ENCODE assay signal across 21 cellular contexts in the genomic region with DNA sequence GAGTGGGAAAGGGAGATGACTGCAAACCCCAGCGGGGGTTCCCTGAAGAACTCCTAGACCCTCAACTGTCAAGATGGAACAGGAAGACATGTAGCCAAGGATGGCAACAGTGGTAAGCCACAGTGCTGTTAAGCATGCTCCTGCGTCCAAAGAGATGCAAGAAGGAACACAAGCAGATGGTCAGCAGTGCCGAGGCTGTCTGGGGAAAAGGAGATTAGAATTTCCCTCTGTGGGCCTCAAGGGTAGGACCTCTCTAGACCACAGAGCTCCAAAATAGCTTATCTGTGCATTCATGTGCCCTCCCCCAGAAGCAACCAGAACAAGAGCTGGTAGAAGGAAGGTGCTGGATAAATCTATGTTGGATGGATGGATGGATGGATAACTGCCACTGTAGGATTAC.
DNase-seq lines count a peak whose midpoint lies in the region; ATAC-seq and TF ChIP-seq lines count a peak whose summit lies in the region.
"Had no signal": no experiment of that assay in that cellular context is flagged by ENCODE, and none has a peak within 500 bp of the region (broad histone marks: within the 10 kb centered on the region; RNA-seq: fewer than 3 reads in every experiment).

No MANE protein-coding gene starts in this region.

- no peak for DNase-seq in activated T-cell treated with anti-CD3 and anti-CD28 coated beads, Interleukin-2, amount 50 U/mL, for 72 hours
- DNase-seq in activated T-cell treated with anti-CD3 and anti-CD28 coated beads, Interleukin-2, amount 50 U/mL, for 1 hour = no peak
- peak; percentile 86 for DNase-seq in MV-4-11 (lab: John Stamatoyannopoulos, UW)
- DNase-seq in WERI-Rb-1 = peak; percentile 40
- no peak for DNase-seq in sciatic nerve (ENCODE audit: low spot score)
- DNase-seq in body of pancreas = no peak
- no peak for DNase-seq in ovary
- DNase-seq in GF-D8 (lab: John Stamatoyannopoulos, UW) = no peak
- DNase-seq: C1 segment of cervical spinal cord; CD8-positive, alpha-beta T cell; DMS 273 treated with DMSO at 0.1 percent for 48 hours; DMS79 treated with DMSO at 0.1 percent for 48 hours; Karpas-422; NCI-H2029; NCI-H446; NCI-H524 treated with DMSO at 0.1 percent for 48 hours; NCI-H774; Peyer's patch; SHP77 treated with DMSO at 0.1 percent for 48 hours had no signal

- H3K36me3 Mint-ChIP-seq in activated T-cell treated with anti-CD3 and anti-CD28 coated beads, Interleukin-2, amount 50 U/mL, for 72 hours (ENCODE audit: insufficient read depth in 2 of 2) = no peaks in the 10 kb centered on the region
- H3K36me3 Mint-ChIP-seq: CD8-positive, alpha-beta T cell had no signal

- H3K4me3 Mint-ChIP-seq in activated T-cell treated with anti-CD3 and anti-CD28 coated beads, Interleukin-2, amount 50 U/mL, for 72 hours = no peak overlapping the region
- H3K4me3 Mint-ChIP-seq: CD8-positive, alpha-beta T cell had no signal

- peaks cover 2% of the 10 kb centered on the region for H3K9me3 ChIP-seq in WERI-Rb-1 (ENCODE audit: severe bottlenecking)
- H3K9me3 ChIP-seq in body of pancreas = no peaks in the 10 kb centered on the region
- H3K9me3 ChIP-seq in ovary = no peaks in the 10 kb centered on the region
- H3K9me3 ChIP-seq: Peyer's patch had no signal

- ATAC-seq in activated T-cell treated with anti-CD3 and anti-CD28 coated beads, Interleukin-2, amount 50 U/mL, for 72 hours (replicated peaks in 1 of 2) = peak in 1 of 2 donors; percentile 3
- ATAC-seq in sciatic nerve (peak; percentile 13), body of pancreas (no peak)
- ATAC-seq: HCT116 had no signal

- H3K27me3 ChIP-seq in WERI-Rb-1 (ENCODE audit: insufficient read depth, low read depth, severe bottlenecking) = no peaks in the 10 kb centered on the region
- no peaks in the 10 kb centered on the region for H3K27me3 ChIP-seq in body of pancreas
- no peaks in the 10 kb centered on the region for H3K27me3 ChIP-seq in ovary
- H3K27me3 ChIP-seq: Peyer's patch had no signal

- 74 to 93% methylated on average over 3 of the region's 3 CpGs for WGBS in body of pancreas, 2 donors
- WGBS in ovary, 3 donors = 70 to 81% (median 81%) methylated on average over 3 of the region's 3 CpGs

- H3K4me1 ChIP-seq in body of pancreas (no peaks in the 10 kb centered on the region), ovary (ENCODE audit: insufficient read depth) (peaks cover 1% of the 10 kb centered on the region)
- H3K4me1 ChIP-seq: Peyer's patch had no signal

- no peaks in the 10 kb centered on the region for H3K9me3 Mint-ChIP-seq in activated T-cell treated with anti-CD3 and anti-CD28 coated beads, Interleukin-2, amount 50 U/mL, for 72 hours
- H3K9me3 Mint-ChIP-seq: CD8-positive, alpha-beta T cell had no signal

- intact Hi-C loops in sciatic nerve (cut with DNase I) = no loop called here
- intact Hi-C loops in body of pancreas (cut with DNase I) = no loop called here
- intact Hi-C loops in ovary (cut with DNase I) = no loop called here

- H3K27ac Mint-ChIP-seq in activated T-cell treated with anti-CD3 and anti-CD28 coated beads, Interleukin-2, amount 50 U/mL, for 72 hours = peak overlapping the region; percentile 34
- H3K27ac Mint-ChIP-seq: CD8-positive, alpha-beta T cell had no signal

- no peaks in the 10 kb centered on the region for H3K4me1 Mint-ChIP-seq in activated T-cell treated with anti-CD3 and anti-CD28 coated beads, Interleukin-2, amount 50 U/mL, for 72 hours (ENCODE audit: low read depth)

- no peak for TF ChIP-seq CTCF in WERI-Rb-1 (IDR thresholded peaks at IDR 0.05; ENCODE audit: low read depth, low read length)
- TF ChIP-seq CTCF in body of pancreas (IDR thresholded peaks at IDR 0.05) = no peak
- TF ChIP-seq CTCF in ovary (IDR thresholded peaks at IDR 0.05) = no peak

- H3K27me3 Mint-ChIP-seq in activated T-cell treated with anti-CD3 and anti-CD28 coated beads, Interleukin-2, amount 50 U/mL, for 72 hours (ENCODE audit: low read depth) = peaks cover 10% of the 10 kb centered on the region

- TF ChIP-seq EP300 in ovary (IDR thresholded peaks at IDR 0.05) = no peak

- no peak for TF ChIP-seq POLR2A in body of pancreas (IDR thresholded peaks at IDR 0.05)
- TF ChIP-seq POLR2A in ovary (IDR thresholded peaks at IDR 0.05) = no peak

- H3K36me3 ChIP-seq in WERI-Rb-1 (no peaks in the 10 kb centered on the region), body of pancreas (replicated peaks in 1 of 2; ENCODE audit: insufficient read depth in 1 of 2, low read depth in 2 of 2) (no peaks in the 10 kb centered on the region), ovary (no peaks in the 10 kb centered on the region)
- H3K36me3 ChIP-seq: Peyer's patch had no signal

- no peak overlapping the region for H3K27ac ChIP-seq in WERI-Rb-1
- no peak overlapping the region for H3K27ac ChIP-seq in body of pancreas
- H3K27ac ChIP-seq in ovary = no peak overlapping the region
- H3K27ac ChIP-seq: HL-60, Peyer's patch had no signal

- no peak overlapping the region for H3K4me3 ChIP-seq in WERI-Rb-1 (ENCODE audit: low read depth, low read length)
- no peak overlapping the region for H3K4me3 ChIP-seq in body of pancreas
- no peak overlapping the region for H3K4me3 ChIP-seq in ovary
- H3K4me3 ChIP-seq: Peyer's patch had no signal

Comparison
In these comparisons a context has a peak if more than half of its experiments do, and no peak if none do; other contexts are left out.
1. DNase-seq: peak in MV-4-11 (single experiment) and WERI-Rb-1 (single experiment); none in activated T-cell treated with anti-CD3 and anti-CD28 coated beads, Interleukin-2, amount 50 U/mL, for 72 hours (0 of 2), activated T-cell treated with anti-CD3 and anti-CD28 coated beads, Interleukin-2, amount 50 U/mL, for 1 hour (single experiment), sciatic nerve (single experiment), body of pancreas (0 of 4), ovary (0 of 5) and GF-D8 (single experiment).